In the genomic region with DNA sequence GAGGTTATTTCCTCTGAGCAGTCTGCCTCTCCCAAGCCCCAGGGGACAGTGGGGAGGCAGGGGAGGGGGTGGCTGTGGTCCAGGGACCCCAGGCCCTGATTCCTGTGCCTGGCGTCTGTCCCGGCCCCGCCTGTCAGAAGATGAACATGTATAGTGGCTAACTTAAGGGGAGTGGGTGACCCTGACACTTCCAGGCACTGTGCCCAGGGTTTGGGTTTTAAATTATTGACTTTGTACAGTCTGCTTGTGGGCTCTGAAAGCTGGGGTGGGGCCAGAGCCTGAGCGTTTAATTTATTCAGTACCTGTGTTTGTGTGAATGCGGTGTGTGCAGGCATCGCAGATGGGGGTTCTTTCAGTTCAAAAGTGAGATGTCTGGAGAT, we compare ENCODE assay signal across 10 cellular contexts. TPM values are rescaled to one million over a fixed set of nuclear protein-coding genes. Genes with fewer than 3 reads are reported as not detected.
A peak's percentile ranks its signal among the peaks of the same experiment; 100 is the strongest.
DNase-seq lines count a peak whose midpoint lies in the region; ATAC-seq, FAIRE-seq and TF ChIP-seq lines count a peak whose summit lies in the region.
"Had no signal": no experiment of that assay in that cellular context is flagged by ENCODE, and none has a peak within 500 bp of the region (broad histone marks: within the 10 kb centered on the region; RNA-seq: fewer than 3 reads in every experiment).

No MANE protein-coding gene starts in this region.

- POLR2A ChIA-PET in SK-N-SH (lab: Yijun Ruan, JAX) = no interaction called here

- H3K4me1 Mint-ChIP-seq in activated T-helper 2 cell treated with anti-CD3 and anti-CD28 coated beads, Interferon-gamma antibody, Interleukin-2, Interleukin-4, amounts not matched to agents 10 μg/mL and 5 μg/mL and 100 μg/mL, durations not matched to agents 14 hours and 24 hours and 36 hours (ENCODE audit: low read depth) = peaks cover 20% of the 10 kb centered on the region
- peaks cover 62% of the 10 kb centered on the region for H3K4me1 Mint-ChIP-seq in stimulated activated naive CD8-positive, alpha-beta T cell treated with anti-CD3 and anti-CD28 coated beads, Interleukin-15, amount 100 ng/mL, for 72 hours

- H2AFZ ChIP-seq in SK-N-SH (ENCODE audit: low read depth) = no peak overlapping the region

- H3K9me3 ChIP-seq in SK-N-SH = no peaks in the 10 kb centered on the region
- no peaks in the 10 kb centered on the region for H3K9me3 ChIP-seq in kidney (ENCODE audit: control insufficient read depth in 1 of 2, low read length in 2 of 2)

- H3K79me2 ChIP-seq in SK-N-SH (ENCODE audit: insufficient read depth) = peaks cover 31% of the 10 kb centered on the region

- peak; percentile 10 for DNase-seq in SK-N-SH
- no peak for DNase-seq in activated T-helper 2 cell treated with anti-CD3 and anti-CD28 coated beads, Interferon-gamma antibody, Interleukin-2, Interleukin-4, amounts not matched to agents 10 μg/mL and 5 μg/mL and 100 μg/mL, durations not matched to agents 14 hours and 24 hours and 36 hours (ENCODE audit: low spot score)
- no peak for DNase-seq in kidney
- DNase-seq in stimulated activated naive CD8-positive, alpha-beta T cell treated with anti-CD3 and anti-CD28 coated beads, Interleukin-15, amount 100 ng/mL, for 72 hours = no peak
- DNase-seq in NCI-H2171 (lab: John Stamatoyannopoulos, UW) = no peak
- DNase-seq in C1 segment of cervical spinal cord (lab: John Stamatoyannopoulos, UW) = no peak
- no peak for DNase-seq in RPMI8226
- DNase-seq: NCI-H187 treated with DMSO at 0.1 percent for 48 hours had no signal

- intact Hi-C loops in activated T-helper 2 cell treated with anti-CD3 and anti-CD28 coated beads, Interferon-gamma antibody, Interleukin-2, Interleukin-4, amounts not matched to agents 10 μg/mL and 5 μg/mL and 100 μg/mL, durations not matched to agents 14 hours and 24 hours and 36 hours (cut with micrococcal nuclease) = loop anchor here (2.0 kb wide), 1 partner anchor 13 kb away; no protein-coding TSS in a partner anchor
- intact Hi-C loops in kidney (cut with DNase I) = no loop called here

- TF ChIP-seq EP300 in SK-N-SH (IDR thresholded peaks at IDR 0.05; ENCODE audit: borderline replicate concordance in 1 of 2, low read depth in 1 of 2, low read length in 1 of 2) = no peak

- no peaks in the 10 kb centered on the region for H3K27me3 Mint-ChIP-seq in activated T-helper 2 cell treated with anti-CD3 and anti-CD28 coated beads, Interferon-gamma antibody, Interleukin-2, Interleukin-4, amounts not matched to agents 10 μg/mL and 5 μg/mL and 100 μg/mL, durations not matched to agents 14 hours and 24 hours and 36 hours (ENCODE audit: low read depth)
- H3K27me3 Mint-ChIP-seq in stimulated activated naive CD8-positive, alpha-beta T cell treated with anti-CD3 and anti-CD28 coated beads, Interleukin-15, amount 100 ng/mL, for 72 hours = no peaks in the 10 kb centered on the region

- TF ChIP-seq RAD21 in SK-N-SH (IDR thresholded peaks at IDR 0.05; ENCODE audit: low read length) = no peak

- no peaks in the 10 kb centered on the region for H3K9me2 ChIP-seq in SK-N-SH

- H3K27ac ChIP-seq in SK-N-SH (ENCODE audit: low read depth in 2 of 2, low read length in 1 of 2) = no peak overlapping the region
- peak overlapping the region; percentile 97 for H3K27ac ChIP-seq in kidney (ENCODE audit: low read depth in 2 of 2, low read length in 2 of 2)

- H3K4me3 Mint-ChIP-seq in activated T-helper 2 cell treated with anti-CD3 and anti-CD28 coated beads, Interferon-gamma antibody, Interleukin-2, Interleukin-4, amounts not matched to agents 10 μg/mL and 5 μg/mL and 100 μg/mL, durations not matched to agents 14 hours and 24 hours and 36 hours (ENCODE audit: low read depth) = peak overlapping the region; percentile 80
- peak overlapping the region; percentile 90 to 92 for H3K4me3 Mint-ChIP-seq in stimulated activated naive CD8-positive, alpha-beta T cell treated with anti-CD3 and anti-CD28 coated beads, Interleukin-15, amount 100 ng/mL, for 72 hours

- no peaks in the 10 kb centered on the region for H3K9me3 Mint-ChIP-seq in activated T-helper 2 cell treated with anti-CD3 and anti-CD28 coated beads, Interferon-gamma antibody, Interleukin-2, Interleukin-4, amounts not matched to agents 10 μg/mL and 5 μg/mL and 100 μg/mL, durations not matched to agents 14 hours and 24 hours and 36 hours
- H3K9me3 Mint-ChIP-seq in stimulated activated naive CD8-positive, alpha-beta T cell treated with anti-CD3 and anti-CD28 coated beads, Interleukin-15, amount 100 ng/mL, for 72 hours = no peaks in the 10 kb centered on the region

- peaks cover 7% of the 10 kb centered on the region for H4K20me1 ChIP-seq in SK-N-SH (ENCODE audit: insufficient read depth)

- no peak for ATAC-seq in SK-N-SH treated with all-trans-retinoic acid at 6 μM for 48 hours
- no peak for ATAC-seq in stimulated activated naive CD8-positive, alpha-beta T cell treated with anti-CD3 and anti-CD28 coated beads, Interleukin-15, amount 100 ng/mL, for 72 hours

- H3K27ac Mint-ChIP-seq in activated T-helper 2 cell treated with anti-CD3 and anti-CD28 coated beads, Interferon-gamma antibody, Interleukin-2, Interleukin-4, amounts not matched to agents 10 μg/mL and 5 μg/mL and 100 μg/mL, durations not matched to agents 14 hours and 24 hours and 36 hours = peak overlapping the region; percentile 74
- peak overlapping the region; percentile 89 to 91 for H3K27ac Mint-ChIP-seq in stimulated activated naive CD8-positive, alpha-beta T cell treated with anti-CD3 and anti-CD28 coated beads, Interleukin-15, amount 100 ng/mL, for 72 hours

- H3K9ac ChIP-seq in SK-N-SH (no peak overlapping the region), kidney (ENCODE audit: low read length in 2 of 2) (peak overlapping the region; percentile 61 to 97)

- no peaks in the 10 kb centered on the region for H3F3A ChIP-seq in SK-N-SH (replicated peaks; ENCODE audit: insufficient read depth)

- peaks cover 44% of the 10 kb centered on the region for H3K36me3 Mint-ChIP-seq in activated T-helper 2 cell treated with anti-CD3 and anti-CD28 coated beads, Interferon-gamma antibody, Interleukin-2, Interleukin-4, amounts not matched to agents 10 μg/mL and 5 μg/mL and 100 μg/mL, durations not matched to agents 14 hours and 24 hours and 36 hours (ENCODE audit: low read depth)

- no peak overlapping the region for H3K4me3 ChIP-seq in SK-N-SH (ENCODE audit: low read depth in 2 of 2, low read length in 1 of 2)
- H3K4me3 ChIP-seq in kidney (ENCODE audit: low read length in 2 of 2) = peak overlapping the region; percentile 80 to 84

- H3K27me3 ChIP-seq in SK-N-SH (ENCODE audit: insufficient read depth) = no peaks in the 10 kb centered on the region

- H3K4me2 ChIP-seq in SK-N-SH = peak overlapping the region; percentile 98; the same call in 1 of the 2 replicates

- H3K4me1 ChIP-seq in SK-N-SH (ENCODE audit: control insufficient read depth in 1 of 2, insufficient read depth in 2 of 2, low read depth in 1 of 2, low read length in 1 of 2) = peaks cover 20 to 43% of the 10 kb centered on the region in 2 experiments; a peak in 2 of 4 replicates
- H3K4me1 ChIP-seq in kidney (ENCODE audit: control insufficient read depth in 1 of 2, insufficient read depth in 1 of 2, low read depth in 1 of 2, low read length in 2 of 2) = peaks cover 47 to 63% of the 10 kb centered on the region in 2 donors

- 97% methylated on average over 5 of the region's 6 CpGs for WGBS in SK-N-SH (ENCODE audit: low lambda C conversion rate)

- no peak for FAIRE-seq in kidney (lab: Jason Lieb, UNC)

- CTCF ChIA-PET in SK-N-SH (lab: Yijun Ruan, JAX) = interaction anchor here (1.9 kb wide), 1 partner anchor 67 kb away, joined by 11 read pairs; no protein-coding TSS in a partner anchor

- peaks cover 5 to 16% of the 10 kb centered on the region in 2 experiments for H3K36me3 ChIP-seq in SK-N-SH (replicated peaks in 1 of 2; ENCODE audit: control insufficient read depth in 1 of 2, insufficient read depth in 2 of 2, low read length in 1 of 2)
- H3K36me3 ChIP-seq in kidney (ENCODE audit: control insufficient read depth in 1 of 2, insufficient read depth in 2 of 2, low read length in 2 of 2) = peaks cover 7 to 24% of the 10 kb centered on the region in 2 donors

- TF ChIP-seq CTCF in SK-N-SH (IDR thresholded peaks at IDR 0.05) (no peak), kidney (IDR thresholded peaks at IDR 0.05; ENCODE audit: borderline replicate concordance, extremely low read depth, insufficient read depth) (no peak)

TF ChIP-seq in SK-N-SH, 30 proteins besides CTCF, POLR2A, EP300 and RAD21:
- TF ChIP-seq YY1 (IDR thresholded peaks at IDR 0.05; ENCODE audit: low read depth) = no peak

RNA-seq across cellular contexts. Expression of gene PIM3, which starts 3.1 kb away (rescaled TPM):
- polyA plus RNA-seq in SK-N-SH (2012; rRNA removed) (9.9 and 15.3 TPM in 2 replicates), kidney (ENCODE audit: insufficient read depth, low read depth, low replicate concordance) (96.5 TPM)
- polyA plus RNA-seq in SK-N-SH (2012; cell fraction: cytosol; rRNA removed) = 6.3 and 10.1 TPM in 2 replicates
- polyA plus RNA-seq in SK-N-SH (2012; cell fraction: nucleus; rRNA removed) = 22.4 and 23.7 TPM in 2 replicates
- total RNA-seq in activated T-helper 2 cell treated with anti-CD3 and anti-CD28 coated beads, Interferon-gamma antibody, Interleukin-2, Interleukin-4, amounts not matched to agents 10 μg/mL and 5 μg/mL and 100 μg/mL, durations not matched to agents 14 hours and 24 hours and 36 hours = 215 TPM in 2 replicates
- total RNA-seq in kidney = 107 TPM

RNA-seq across cellular contexts. Expression of gene CRELD2, which starts 45.2 kb away (rescaled TPM):
- polyA plus RNA-seq in SK-N-SH (2012; rRNA removed) = 92.5 and 113 TPM in 2 replicates
- polyA plus RNA-seq in SK-N-SH (2012; cell fraction: cytosol; rRNA removed) = 66.3 and 80.8 TPM in 2 replicates
- 104 and 142 TPM in 2 replicates for polyA plus RNA-seq in SK-N-SH (2012; cell fraction: nucleus; rRNA removed)
- total RNA-seq in activated T-helper 2 cell treated with anti-CD3 and anti-CD28 coated beads, Interferon-gamma antibody, Interleukin-2, Interleukin-4, amounts not matched to agents 10 μg/mL and 5 μg/mL and 100 μg/mL, durations not matched to agents 14 hours and 24 hours and 36 hours = 49.9 and 52.9 TPM in 2 replicates
- 54.0 TPM for total RNA-seq in kidney
- polyA plus RNA-seq in kidney (ENCODE audit: insufficient read depth, low read depth, low replicate concordance) = 37.3 TPM

RNA-seq across cellular contexts. Expression of gene ALG12, which starts 45.4 kb away (rescaled TPM):
- polyA plus RNA-seq in SK-N-SH (2012; rRNA removed) (7.5 and 9.9 TPM in 2 replicates), kidney (ENCODE audit: insufficient read depth, low read depth, low replicate concordance) (27.2 TPM)
- 6.0 and 8.3 TPM in 2 replicates for polyA plus RNA-seq in SK-N-SH (2012; cell fraction: cytosol; rRNA removed)
- 23.2 and 25.7 TPM in 2 replicates for polyA plus RNA-seq in SK-N-SH (2012; cell fraction: nucleus; rRNA removed)
- total RNA-seq in activated T-helper 2 cell treated with anti-CD3 and anti-CD28 coated beads, Interferon-gamma antibody, Interleukin-2, Interleukin-4, amounts not matched to agents 10 μg/mL and 5 μg/mL and 100 μg/mL, durations not matched to agents 14 hours and 24 hours and 36 hours = 15.5 and 16.5 TPM in 2 replicates
- total RNA-seq in kidney = 28.4 TPM

RNA-seq across cellular contexts. Expression of gene IL17REL, which starts 48.9 kb away (rescaled TPM):
- not detected in 2 replicates for polyA plus RNA-seq in SK-N-SH (2012; rRNA removed)
- polyA plus RNA-seq in SK-N-SH (2012; cell fraction: cytosol; rRNA removed) = not detected in 2 replicates
- polyA plus RNA-seq in SK-N-SH (2012; cell fraction: nucleus; rRNA removed) = 0.01 TPM in 1 of 2 replicates, not detected in the other
- not detected in 2 replicates for total RNA-seq in activated T-helper 2 cell treated with anti-CD3 and anti-CD28 coated beads, Interferon-gamma antibody, Interleukin-2, Interleukin-4, amounts not matched to agents 10 μg/mL and 5 μg/mL and 100 μg/mL, durations not matched to agents 14 hours and 24 hours and 36 hours
- 0.16 TPM for total RNA-seq in kidney
- not detected for polyA plus RNA-seq in kidney (ENCODE audit: insufficient read depth, low read depth, low replicate concordance)
- total RNA-seq: mesenteric fat pad had no signal

Comparison
In these comparisons a context has a peak if more than half of its experiments do, and no peak if none do; other contexts are left out.
1. H3K27ac ChIP-seq: peak in kidney (2 of 2); none in SK-N-SH (0 of 2).
2. H3K4me3 ChIP-seq: peak in kidney (2 of 2); none in SK-N-SH (0 of 2).